ENCODE assay signal across 1 cellular context in the genomic region with DNA sequence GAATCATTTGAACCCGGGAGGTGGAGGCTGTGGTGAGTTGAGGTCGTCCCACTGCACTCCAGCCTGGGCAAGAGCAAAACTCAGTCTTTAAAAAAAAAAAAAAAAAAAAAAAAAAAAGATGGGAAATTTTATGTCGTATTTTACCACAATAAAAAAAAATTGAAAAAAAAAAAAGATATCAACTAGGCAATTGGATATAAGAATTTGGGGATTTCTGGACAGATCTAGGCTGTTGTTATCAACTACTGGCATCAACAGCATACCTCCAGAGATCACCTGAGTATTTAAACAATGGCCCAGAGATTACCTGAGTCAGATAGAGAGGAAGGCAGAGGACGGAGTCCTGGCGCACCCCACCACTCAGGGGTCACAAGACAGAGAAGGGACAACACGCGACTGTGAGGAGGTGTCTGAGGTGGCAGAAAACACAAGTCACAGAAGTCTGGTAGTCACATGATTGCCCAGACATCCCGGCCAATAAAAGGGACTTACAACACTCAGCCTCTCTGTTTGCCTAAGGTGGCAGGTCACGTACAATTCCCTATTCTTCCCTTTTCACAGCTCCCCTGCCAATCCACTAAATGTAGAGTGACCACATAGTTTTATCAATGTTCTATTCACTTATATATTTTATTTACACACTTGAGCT.
TF ChIP-seq lines count a peak whose summit lies in the region.

No MANE protein-coding gene starts in this region.

TF ChIP-seq in liver, 16 proteins besides CTCF, POLR2A, EP300 and RAD21 (continued from another document):
- TF ChIP-seq, protein P1, sequence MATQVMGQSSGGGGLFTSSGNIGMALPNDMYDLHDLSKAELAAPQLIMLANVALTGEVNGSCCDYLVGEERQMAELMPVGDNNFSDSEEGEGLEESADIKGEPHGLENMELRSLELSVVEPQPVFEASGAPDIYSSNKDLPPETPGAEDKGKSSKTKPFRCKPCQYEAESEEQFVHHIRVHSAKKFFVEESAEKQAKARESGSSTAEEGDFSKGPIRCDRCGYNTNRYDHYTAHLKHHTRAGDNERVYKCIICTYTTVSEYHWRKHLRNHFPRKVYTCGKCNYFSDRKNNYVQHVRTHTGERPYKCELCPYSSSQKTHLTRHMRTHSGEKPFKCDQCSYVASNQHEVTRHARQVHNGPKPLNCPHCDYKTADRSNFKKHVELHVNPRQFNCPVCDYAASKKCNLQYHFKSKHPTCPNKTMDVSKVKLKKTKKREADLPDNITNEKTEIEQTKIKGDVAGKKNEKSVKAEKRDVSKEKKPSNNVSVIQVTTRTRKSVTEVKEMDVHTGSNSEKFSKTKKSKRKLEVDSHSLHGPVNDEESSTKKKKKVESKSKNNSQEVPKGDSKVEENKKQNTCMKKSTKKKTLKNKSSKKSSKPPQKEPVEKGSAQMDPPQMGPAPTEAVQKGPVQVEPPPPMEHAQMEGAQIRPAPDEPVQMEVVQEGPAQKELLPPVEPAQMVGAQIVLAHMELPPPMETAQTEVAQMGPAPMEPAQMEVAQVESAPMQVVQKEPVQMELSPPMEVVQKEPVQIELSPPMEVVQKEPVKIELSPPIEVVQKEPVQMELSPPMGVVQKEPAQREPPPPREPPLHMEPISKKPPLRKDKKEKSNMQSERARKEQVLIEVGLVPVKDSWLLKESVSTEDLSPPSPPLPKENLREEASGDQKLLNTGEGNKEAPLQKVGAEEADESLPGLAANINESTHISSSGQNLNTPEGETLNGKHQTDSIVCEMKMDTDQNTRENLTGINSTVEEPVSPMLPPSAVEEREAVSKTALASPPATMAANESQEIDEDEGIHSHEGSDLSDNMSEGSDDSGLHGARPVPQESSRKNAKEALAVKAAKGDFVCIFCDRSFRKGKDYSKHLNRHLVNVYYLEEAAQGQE (IDR thresholded peaks at IDR 0.05) = no peak
- TF ChIP-seq MAX (IDR thresholded peaks at IDR 0.05) = peak; percentile 32
- peak; percentile 17 to 66 for TF ChIP-seq RXRA (IDR thresholded peaks at IDR 0.05)
- TF ChIP-seq GABPA (IDR thresholded peaks at IDR 0.05 in 1 of 2, conservative IDR thresholded peaks at IDR 0.05 in 1 of 2) = no peak
- TF ChIP-seq, protein P2, sequence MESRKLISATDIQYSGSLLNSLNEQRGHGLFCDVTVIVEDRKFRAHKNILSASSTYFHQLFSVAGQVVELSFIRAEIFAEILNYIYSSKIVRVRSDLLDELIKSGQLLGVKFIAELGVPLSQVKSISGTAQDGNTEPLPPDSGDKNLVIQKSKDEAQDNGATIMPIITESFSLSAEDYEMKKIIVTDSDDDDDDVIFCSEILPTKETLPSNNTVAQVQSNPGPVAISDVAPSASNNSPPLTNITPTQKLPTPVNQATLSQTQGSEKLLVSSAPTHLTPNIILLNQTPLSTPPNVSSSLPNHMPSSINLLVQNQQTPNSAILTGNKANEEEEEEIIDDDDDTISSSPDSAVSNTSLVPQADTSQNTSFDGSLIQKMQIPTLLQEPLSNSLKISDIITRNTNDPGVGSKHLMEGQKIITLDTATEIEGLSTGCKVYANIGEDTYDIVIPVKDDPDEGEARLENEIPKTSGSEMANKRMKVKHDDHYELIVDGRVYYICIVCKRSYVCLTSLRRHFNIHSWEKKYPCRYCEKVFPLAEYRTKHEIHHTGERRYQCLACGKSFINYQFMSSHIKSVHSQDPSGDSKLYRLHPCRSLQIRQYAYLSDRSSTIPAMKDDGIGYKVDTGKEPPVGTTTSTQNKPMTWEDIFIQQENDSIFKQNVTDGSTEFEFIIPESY (IDR thresholded peaks at IDR 0.05) = no peak
- no peak for TF ChIP-seq EGR1 (IDR thresholded peaks at IDR 0.05; ENCODE audit: low read depth in 2 of 2)
- TF ChIP-seq YY1 (IDR thresholded peaks at IDR 0.05) = no peak
- peak; percentile 16 for TF ChIP-seq SP1 (IDR thresholded peaks at IDR 0.05)
